In the genomic region with DNA sequence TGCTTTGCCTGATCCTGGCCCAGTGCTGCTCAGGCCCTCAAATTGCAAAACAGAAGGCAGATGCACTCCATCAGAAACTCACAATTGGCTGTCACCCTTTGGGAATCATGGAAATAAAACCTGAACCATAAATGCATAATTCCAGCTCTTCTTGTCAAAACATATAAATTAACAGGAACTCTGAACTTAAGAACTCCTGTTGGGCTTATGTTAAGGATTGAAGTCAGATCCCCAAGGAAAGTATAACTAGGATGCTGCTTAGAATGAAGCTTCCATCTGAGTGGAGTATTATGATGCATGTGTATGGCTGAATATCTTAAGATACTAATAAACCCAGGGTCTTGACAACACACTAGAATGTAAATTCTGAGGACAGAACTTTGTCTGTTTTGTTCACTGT, we compare ENCODE assay signal across 1 cellular context.
TF ChIP-seq lines count a peak whose summit lies in the region.

No MANE protein-coding gene starts in this region.

TF ChIP-seq in K562, 482 proteins besides CTCF, POLR2A, EP300 and RAD21:
- no peak for TF ChIP-seq E2F1 (CRISPR knock-in tag; IDR thresholded peaks at IDR 0.05)
- TF ChIP-seq SMARCA4 (IDR thresholded peaks at IDR 0.05) = no peak
- TF ChIP-seq HMGN3 (IDR thresholded peaks at IDR 0.05; ENCODE audit: borderline replicate concordance, extremely low read depth, insufficient read length, low read depth, low read length) = no peak
- no peak for TF ChIP-seq TCF3 (CRISPR knock-in tag; IDR thresholded peaks at IDR 0.05)
- no peak for TF ChIP-seq JUND (IDR thresholded peaks at IDR 0.05; ENCODE audit: borderline replicate concordance, low read depth, low read length)
- no peak for TF ChIP-seq JUND (tag; IDR thresholded peaks at IDR 0.05; ENCODE audit: borderline replicate concordance, low read depth, low read length)
- TF ChIP-seq, protein P1, sequence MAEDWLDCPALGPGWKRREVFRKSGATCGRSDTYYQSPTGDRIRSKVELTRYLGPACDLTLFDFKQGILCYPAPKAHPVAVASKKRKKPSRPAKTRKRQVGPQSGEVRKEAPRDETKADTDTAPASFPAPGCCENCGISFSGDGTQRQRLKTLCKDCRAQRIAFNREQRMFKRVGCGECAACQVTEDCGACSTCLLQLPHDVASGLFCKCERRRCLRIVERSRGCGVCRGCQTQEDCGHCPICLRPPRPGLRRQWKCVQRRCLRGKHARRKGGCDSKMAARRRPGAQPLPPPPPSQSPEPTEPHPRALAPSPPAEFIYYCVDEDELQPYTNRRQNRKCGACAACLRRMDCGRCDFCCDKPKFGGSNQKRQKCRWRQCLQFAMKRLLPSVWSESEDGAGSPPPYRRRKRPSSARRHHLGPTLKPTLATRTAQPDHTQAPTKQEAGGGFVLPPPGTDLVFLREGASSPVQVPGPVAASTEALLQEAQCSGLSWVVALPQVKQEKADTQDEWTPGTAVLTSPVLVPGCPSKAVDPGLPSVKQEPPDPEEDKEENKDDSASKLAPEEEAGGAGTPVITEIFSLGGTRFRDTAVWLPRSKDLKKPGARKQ (CRISPR knock-in tag; IDR thresholded peaks at IDR 0.05) = no peak
- TF ChIP-seq TAF15 (IDR thresholded peaks at IDR 0.05; ENCODE audit: low read depth, low read length) = no peak
- no peak for TF ChIP-seq ZNF77 (CRISPR knock-in tag; IDR thresholded peaks at IDR 0.05)
- TF ChIP-seq, protein P2, sequence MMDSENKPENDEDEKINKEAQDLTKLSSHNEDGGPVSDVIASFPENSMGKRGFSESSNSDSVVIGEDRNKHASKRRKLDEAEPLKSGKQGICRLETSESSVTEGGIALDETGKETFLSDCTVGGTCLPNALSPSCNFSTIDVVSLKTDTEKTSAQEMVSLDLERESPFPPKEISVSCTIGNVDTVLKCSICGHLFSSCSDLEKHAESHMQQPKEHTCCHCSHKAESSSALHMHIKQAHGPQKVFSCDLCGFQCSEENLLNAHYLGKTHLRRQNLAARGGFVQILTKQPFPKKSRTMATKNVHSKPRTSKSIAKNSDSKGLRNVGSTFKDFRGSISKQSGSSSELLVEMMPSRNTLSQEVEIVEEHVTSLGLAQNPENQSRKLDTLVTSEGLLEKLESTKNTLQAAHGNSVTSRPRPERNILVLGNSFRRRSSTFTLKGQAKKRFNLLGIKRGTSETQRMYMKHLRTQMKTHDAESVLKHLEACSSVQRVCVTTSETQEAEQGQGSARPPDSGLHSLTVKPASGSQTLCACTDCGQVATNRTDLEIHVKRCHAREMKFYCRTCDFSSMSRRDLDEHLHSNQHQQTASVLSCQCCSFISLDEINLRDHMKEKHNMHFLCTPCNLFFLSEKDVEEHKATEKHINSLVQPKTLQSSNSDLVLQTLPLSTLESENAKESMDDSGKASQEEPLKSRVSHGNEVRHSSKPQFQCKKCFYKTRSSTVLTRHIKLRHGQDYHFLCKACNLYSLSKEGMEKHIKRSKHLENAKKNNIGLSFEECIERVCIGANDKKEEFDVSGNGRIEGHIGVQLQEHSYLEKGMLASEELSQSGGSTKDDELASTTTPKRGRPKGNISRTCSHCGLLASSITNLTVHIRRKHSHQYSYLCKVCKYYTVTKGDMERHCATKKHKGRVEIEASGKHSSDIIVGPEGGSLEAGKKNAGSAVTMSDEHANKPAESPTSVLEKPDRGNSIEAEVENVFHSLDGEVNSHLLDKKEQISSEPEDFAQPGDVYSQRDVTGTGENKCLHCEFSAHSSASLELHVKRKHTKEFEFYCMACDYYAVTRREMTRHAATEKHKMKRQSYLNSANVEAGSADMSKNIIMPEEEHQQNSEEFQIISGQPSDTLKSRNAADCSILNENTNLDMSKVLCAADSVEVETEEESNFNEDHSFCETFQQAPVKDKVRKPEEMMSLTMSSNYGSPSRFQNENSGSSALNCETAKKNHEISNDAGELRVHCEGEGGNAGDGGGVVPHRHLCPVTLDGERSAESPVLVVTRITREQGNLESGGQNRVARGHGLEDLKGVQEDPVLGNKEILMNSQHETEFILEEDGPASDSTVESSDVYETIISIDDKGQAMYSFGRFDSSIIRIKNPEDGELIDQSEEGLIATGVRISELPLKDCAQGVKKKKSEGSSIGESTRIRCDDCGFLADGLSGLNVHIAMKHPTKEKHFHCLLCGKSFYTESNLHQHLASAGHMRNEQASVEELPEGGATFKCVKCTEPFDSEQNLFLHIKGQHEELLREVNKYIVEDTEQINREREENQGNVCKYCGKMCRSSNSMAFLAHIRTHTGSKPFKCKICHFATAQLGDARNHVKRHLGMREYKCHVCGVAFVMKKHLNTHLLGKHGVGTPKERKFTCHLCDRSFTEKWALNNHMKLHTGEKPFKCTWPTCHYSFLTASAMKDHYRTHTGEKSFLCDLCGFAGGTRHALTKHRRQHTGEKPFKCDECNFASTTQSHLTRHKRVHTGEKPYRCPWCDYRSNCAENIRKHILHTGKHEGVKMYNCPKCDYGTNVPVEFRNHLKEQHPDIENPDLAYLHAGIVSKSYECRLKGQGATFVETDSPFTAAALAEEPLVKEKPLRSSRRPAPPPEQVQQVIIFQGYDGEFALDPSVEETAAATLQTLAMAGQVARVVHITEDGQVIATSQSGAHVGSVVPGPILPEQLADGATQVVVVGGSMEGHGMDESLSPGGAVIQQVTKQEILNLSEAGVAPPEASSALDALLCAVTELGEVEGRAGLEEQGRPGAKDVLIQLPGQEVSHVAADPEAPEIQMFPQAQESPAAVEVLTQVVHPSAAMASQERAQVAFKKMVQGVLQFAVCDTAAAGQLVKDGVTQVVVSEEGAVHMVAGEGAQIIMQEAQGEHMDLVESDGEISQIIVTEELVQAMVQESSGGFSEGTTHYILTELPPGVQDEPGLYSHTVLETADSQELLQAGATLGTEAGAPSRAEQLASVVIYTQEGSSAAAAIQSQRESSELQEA (IDR thresholded peaks at IDR 0.05; ENCODE audit: low read depth) = no peak
- TF ChIP-seq SMARCC2 (IDR thresholded peaks at IDR 0.05; ENCODE audit: low read depth) = no peak
- TF ChIP-seq NR3C1 (CRISPR knock-in tag; IDR thresholded peaks at IDR 0.05) = no peak
- no peak for TF ChIP-seq HIVEP1 (CRISPR knock-in tag; IDR thresholded peaks at IDR 0.05)
- TF ChIP-seq ZNF551 (CRISPR knock-in tag; IDR thresholded peaks at IDR 0.05) = no peak
